In genomic region chr1:221987860-221988520, GRCh38 we compare ENCODE assay signal across 12 cellular contexts.
DNase-seq lines count a peak whose midpoint lies in the region; ATAC-seq and TF ChIP-seq lines count a peak whose summit lies in the region.
"Had no signal": no experiment of that assay in that cellular context is flagged by ENCODE, and none has a peak within 500 bp of the region (broad histone marks: within the 10 kb centered on the region; RNA-seq: fewer than 3 reads in every experiment).

No MANE protein-coding gene starts in this region.

- H3K9me3 ChIP-seq in left lung = no peaks in the 10 kb centered on the region

- no peak overlapping the region for H3K4me3 Mint-ChIP-seq in activated naive CD4-positive, alpha-beta T cell treated with anti-CD3 and anti-CD28 coated beads for 36 hours
- H3K4me3 Mint-ChIP-seq: IgD-negative memory B cell had no signal

- TF ChIP-seq CTCF in choroid plexus epithelial cell (conservative IDR thresholded peaks at IDR 0.05; ENCODE audit: low read depth, low read length) = no peak
- TF ChIP-seq CTCF in left lung (IDR thresholded peaks at IDR 0.05) = no peak

- CTCF ChIA-PET in activated naive CD4-positive, alpha-beta T cell treated with anti-CD3 and anti-CD28 coated beads for 36 hours (lab: Charles Lee) = no interaction called here

- ATAC-seq in HG02623 (IDR thresholded peaks at IDR 0.05; ENCODE audit: unreplicated experiment) (no peak), left lung (no peak)

- intact Hi-C loops in left lung (cut with DNase I) = no loop called here
- intact Hi-C loops in activated naive CD4-positive, alpha-beta T cell treated with anti-CD3 and anti-CD28 coated beads for 36 hours (cut with micrococcal nuclease) = no loop called here

- H3K4me3 ChIP-seq in choroid plexus epithelial cell (ENCODE audit: low read depth, low read length) (no peak overlapping the region), left lung (no peak overlapping the region)
- H3K4me3 ChIP-seq: cardiac muscle cell had no signal

- no peaks in the 10 kb centered on the region for H3K27me3 ChIP-seq in left lung
- H3K27me3 ChIP-seq: cardiac muscle cell had no signal

- peaks cover 6% of the 10 kb centered on the region for H3K27me3 Mint-ChIP-seq in activated naive CD4-positive, alpha-beta T cell treated with anti-CD3 and anti-CD28 coated beads for 36 hours (ENCODE audit: low read depth)
- H3K27me3 Mint-ChIP-seq: IgD-negative memory B cell had no signal

- no peak overlapping the region for H3K27ac Mint-ChIP-seq in activated naive CD4-positive, alpha-beta T cell treated with anti-CD3 and anti-CD28 coated beads for 36 hours
- H3K27ac Mint-ChIP-seq: IgD-negative memory B cell had no signal

- DNase-seq in SHP77 (lab: John Stamatoyannopoulos, UW) = peak; percentile 10 to 13
- DNase-seq in SHP77 treated with DMSO at 0.1 percent for 48 hours (lab: John Stamatoyannopoulos, UW) = no peak
- peak; percentile 23 to 86 for DNase-seq in NCI-H446 (lab: John Stamatoyannopoulos, UW)
- DNase-seq in choroid plexus epithelial cell (ENCODE audit: low read depth) = peak; percentile 66
- peak; percentile 32 for DNase-seq in renal cortical epithelial cell (ENCODE audit: low read depth)
- DNase-seq in left lung = no peak
- DNase-seq in activated naive CD4-positive, alpha-beta T cell treated with anti-CD3 and anti-CD28 coated beads for 36 hours = no peak
- DNase-seq: activated CD4-positive, alpha-beta T cell treated with anti-CD3 and anti-CD28 coated beads, Interleukin-2, amount 50 U/mL, for 48 hours had no signal

- no peaks in the 10 kb centered on the region for H3K36me3 ChIP-seq in left lung
- H3K36me3 ChIP-seq: cardiac muscle cell had no signal

- no peaks in the 10 kb centered on the region for H3K9me3 Mint-ChIP-seq in activated naive CD4-positive, alpha-beta T cell treated with anti-CD3 and anti-CD28 coated beads for 36 hours
- H3K9me3 Mint-ChIP-seq: IgD-negative memory B cell had no signal

- no peaks in the 10 kb centered on the region for H3K4me1 ChIP-seq in left lung
- H3K4me1 ChIP-seq: parathyroid adenoma had no signal

- no peaks in the 10 kb centered on the region for H3K36me3 Mint-ChIP-seq in activated naive CD4-positive, alpha-beta T cell treated with anti-CD3 and anti-CD28 coated beads for 36 hours (ENCODE audit: low read depth)

- no peak overlapping the region for H3K27ac ChIP-seq in left lung
- H3K27ac ChIP-seq: cardiac muscle cell, parathyroid adenoma had no signal

- peaks cover 9% of the 10 kb centered on the region for H3K4me1 Mint-ChIP-seq in activated naive CD4-positive, alpha-beta T cell treated with anti-CD3 and anti-CD28 coated beads for 36 hours (ENCODE audit: low read depth)

Comparison
In these comparisons a context has a peak if more than half of its experiments do, and no peak if none do; other contexts are left out.
1. DNase-seq: peak in SHP77 (2 of 2), NCI-H446 (2 of 2), choroid plexus epithelial cell (single experiment) and renal cortical epithelial cell (single experiment); none in SHP77 treated with DMSO at 0.1 percent for 48 hours (single experiment), left lung (0 of 2) and activated naive CD4-positive, alpha-beta T cell treated with anti-CD3 and anti-CD28 coated beads for 36 hours (single experiment).